In the genomic region with DNA sequence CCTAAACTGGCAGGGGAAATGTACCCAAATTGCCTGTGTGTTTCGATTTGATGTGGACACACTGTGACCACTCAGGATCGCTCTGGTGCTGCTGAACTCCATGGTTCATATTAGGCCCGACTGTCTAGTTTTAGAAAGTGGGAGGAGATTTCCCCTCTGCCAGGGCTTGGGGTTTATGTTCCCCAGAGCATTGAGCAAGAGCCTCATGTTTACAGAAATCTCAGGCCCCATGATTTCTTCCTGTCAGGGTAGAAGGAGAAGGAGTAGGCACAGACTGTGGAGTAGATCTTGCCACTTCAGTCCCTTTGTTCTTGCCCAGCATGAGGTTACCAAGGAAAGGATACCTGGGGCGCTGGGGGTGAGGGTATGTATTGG, we compare ENCODE assay signal across 11 cellular contexts. TPM values are rescaled to one million over a fixed set of nuclear protein-coding genes. Genes with fewer than 3 reads are reported as not detected.
DNase-seq lines count a peak whose midpoint lies in the region; ATAC-seq and TF ChIP-seq lines count a peak whose summit lies in the region.
"Had no signal": no experiment of that assay in that cellular context is flagged by ENCODE, and none has a peak within 500 bp of the region (broad histone marks: within the 10 kb centered on the region; RNA-seq: fewer than 3 reads in every experiment).

No MANE protein-coding gene starts in this region.

- H3K36me3 ChIP-seq in mucosa of stomach (ENCODE audit: control insufficient read depth, insufficient read depth, low read length): no peaks in the 10 kb centered on the region
- H3K36me3 ChIP-seq in aorta (ENCODE audit: control insufficient read depth in 1 of 2, insufficient read depth in 2 of 2, low read length in 1 of 2): no peaks in the 10 kb centered on the region
- H3K36me3 ChIP-seq: heart left ventricle had no signal

- H3K27me3 Mint-ChIP-seq in natural killer cell treated with Interleukin-12 subunit alpha and Interleukin-12 subunit beta and Interleukin-15 and Interleukin-18, amount 100 ng/mL, for 72 hours: peaks cover 13 to 30% of the 10 kb centered on the region in 2 donors
- H3K27me3 Mint-ChIP-seq in natural killer cell (ENCODE audit: low read depth in 2 of 2): peaks cover 38 to 54% of the 10 kb centered on the region in 2 donors

- peaks cover 50 to 66% of the 10 kb centered on the region in 2 donors for H3K4me1 Mint-ChIP-seq in natural killer cell treated with Interleukin-12 subunit alpha and Interleukin-12 subunit beta and Interleukin-15 and Interleukin-18, amount 100 ng/mL, for 72 hours (ENCODE audit: low read depth in 2 of 2)
- peaks cover 8 to 20% of the 10 kb centered on the region in 2 donors for H3K4me1 Mint-ChIP-seq in natural killer cell

- peak overlapping the region; percentile 48 for H3K4me3 Mint-ChIP-seq in natural killer cell treated with Interleukin-12 subunit alpha and Interleukin-12 subunit beta and Interleukin-15 and Interleukin-18, amount 100 ng/mL, for 72 hours
- no peak overlapping the region for H3K4me3 Mint-ChIP-seq in natural killer cell
- H3K4me3 Mint-ChIP-seq: CD4-positive, alpha-beta T cell had no signal

- no peak for ATAC-seq in natural killer cell treated with Interleukin-12 subunit alpha and Interleukin-12 subunit beta and Interleukin-15 and Interleukin-18, amount 100 ng/mL, for 72 hours
- ATAC-seq in natural killer cell: no peak
- ATAC-seq in aorta (ENCODE audit: low FRiP score): peak; percentile 67

- H3K27me3 ChIP-seq in dorsolateral prefrontal cortex (no peaks in the 10 kb centered on the region), mucosa of stomach (ENCODE audit: control insufficient read depth, insufficient read depth, low read length) (no peaks in the 10 kb centered on the region), aorta (ENCODE audit: control insufficient read depth in 1 of 2, insufficient read depth in 2 of 2, low read length in 1 of 2) (no peaks in the 10 kb centered on the region)
- H3K27me3 ChIP-seq: heart left ventricle had no signal

- H3K27ac Mint-ChIP-seq in natural killer cell treated with Interleukin-12 subunit alpha and Interleukin-12 subunit beta and Interleukin-15 and Interleukin-18, amount 100 ng/mL, for 72 hours: peak overlapping the region; percentile 44 to 49
- H3K27ac Mint-ChIP-seq in natural killer cell: no peak overlapping the region
- H3K27ac Mint-ChIP-seq: CD4-positive, alpha-beta T cell had no signal

- H3K36me3 Mint-ChIP-seq in natural killer cell treated with Interleukin-12 subunit alpha and Interleukin-12 subunit beta and Interleukin-15 and Interleukin-18, amount 100 ng/mL, for 72 hours: peaks cover 10% of the 10 kb centered on the region
- H3K36me3 Mint-ChIP-seq in natural killer cell: no peaks in the 10 kb centered on the region

- TF ChIP-seq CTCF in natural killer cell (IDR thresholded peaks at IDR 0.05) (no peak), dorsolateral prefrontal cortex (IDR thresholded peaks at IDR 0.05 in 54 of 56, conservative IDR thresholded peaks at IDR 0.05 in 2 of 56; ENCODE audit: low read depth in 1 of 56, partially characterized antibody in 56 of 56) (no peak)

- peak overlapping the region in 49 of 59 donors; percentile 8 to 93 (median 71) for H3K27ac ChIP-seq in dorsolateral prefrontal cortex
- peak overlapping the region in 1 of 2 donors; percentile 79 for H3K27ac ChIP-seq in aorta (ENCODE audit: low read depth in 1 of 2, low read length in 2 of 2)

- H3K9me3 Mint-ChIP-seq in natural killer cell treated with Interleukin-12 subunit alpha and Interleukin-12 subunit beta and Interleukin-15 and Interleukin-18, amount 100 ng/mL, for 72 hours: no peaks in the 10 kb centered on the region
- H3K9me3 Mint-ChIP-seq in natural killer cell: no peaks in the 10 kb centered on the region
- H3K9me3 Mint-ChIP-seq: CD4-positive, alpha-beta T cell had no signal

- WGBS in aorta, 2 donors: 51 to 53% methylated on average over 4 of the region's 4 CpGs

- DNase-seq in natural killer cell treated with Interleukin-12 subunit alpha and Interleukin-12 subunit beta and Interleukin-15 and Interleukin-18, amount 100 ng/mL, for 72 hours (ENCODE audit: low spot score): no peak
- DNase-seq in natural killer cell (no peak), dorsolateral prefrontal cortex (no peak), aorta (peak in 1 of 2 donors; percentile 61), SW 1271 (lab: John Stamatoyannopoulos, UW) (no peak), NCI-H1048 (lab: John Stamatoyannopoulos, UW) (no peak), NCI-H526 (lab: John Stamatoyannopoulos, UW) (no peak)
- DNase-seq: CD4-positive, alpha-beta T cell; heart left ventricle; NCI-H82 had no signal

- peak overlapping the region; percentile 54 for H3K9ac ChIP-seq in mucosa of stomach (ENCODE audit: low read length)

- H3K9me3 ChIP-seq in mucosa of stomach (ENCODE audit: control insufficient read depth, low read length): no peaks in the 10 kb centered on the region
- H3K9me3 ChIP-seq in aorta (ENCODE audit: control insufficient read depth, low read length): no peaks in the 10 kb centered on the region
- H3K9me3 ChIP-seq: heart left ventricle had no signal

- peak overlapping the region in 9 of 59 donors; percentile 7 to 34 (median 13) for H3K4me3 ChIP-seq in dorsolateral prefrontal cortex
- no peak overlapping the region for H3K4me3 ChIP-seq in mucosa of stomach (ENCODE audit: low read length)
- no peak overlapping the region for H3K4me3 ChIP-seq in aorta (ENCODE audit: low read length in 2 of 2)
- H3K4me3 ChIP-seq: heart left ventricle had no signal

- intact Hi-C loops in natural killer cell (cut with micrococcal nuclease) (no loop called here), dorsolateral prefrontal cortex (cut with DNase I) (no loop called here), aorta (cut with DNase I) (loop anchor here (5.0 to 10.0 kb wide), 4 partner anchors 99 to 394 kb away; partner anchors contain the start of gene ELL2 (in 1 of the 2))

- H3K4me1 ChIP-seq in mucosa of stomach (ENCODE audit: control insufficient read depth, insufficient read depth, low read length) (peaks cover 34% of the 10 kb centered on the region), aorta (ENCODE audit: control insufficient read depth in 1 of 2, insufficient read depth in 2 of 2, low read length in 2 of 2) (peaks cover 1 to 3% of the 10 kb centered on the region in 2 donors)

RNA-seq across cellular contexts. Expression of gene GLRX, which starts 40.8 kb away (rescaled TPM):
- 100 to 1,000 TPM; 109 to 408 TPM for total RNA-seq in natural killer cell treated with Interleukin-12 subunit alpha and Interleukin-12 subunit beta and Interleukin-15 and Interleukin-18, amount 100 ng/mL, for 72 hours
- total RNA-seq in natural killer cell (100 to 1,000 TPM in 1 of 3 donors, 10 to 100 TPM in 2; 59.2 to 102 (median 62.5) TPM), dorsolateral prefrontal cortex (100 to 1,000 TPM in 3 of 120 experiments, 10 to 100 TPM in 117; 13.7 to 109 (median 43.0) TPM), aorta (10 to 100 TPM; 38.5 to 44.7 TPM)
- polyA plus RNA-seq in aorta: 100 to 1,000 TPM in 1 of 2 donors, 10 to 100 TPM in 1; 68.6 to 161 TPM

Comparison
In these comparisons a context has a peak if more than half of its experiments do, and no peak if none do; other contexts are left out.
1. H3K27ac Mint-ChIP-seq: peak in natural killer cell treated with Interleukin-12 subunit alpha and Interleukin-12 subunit beta and Interleukin-15 and Interleukin-18, amount 100 ng/mL, for 72 hours (2 of 2); none in natural killer cell (0 of 2).
2. intact Hi-C loops: an anchor here in aorta (5.0 to 10.0 kb wide); none called in natural killer cell and dorsolateral prefrontal cortex.